ENCODE assay signal across 16 cellular contexts in the genomic region with DNA sequence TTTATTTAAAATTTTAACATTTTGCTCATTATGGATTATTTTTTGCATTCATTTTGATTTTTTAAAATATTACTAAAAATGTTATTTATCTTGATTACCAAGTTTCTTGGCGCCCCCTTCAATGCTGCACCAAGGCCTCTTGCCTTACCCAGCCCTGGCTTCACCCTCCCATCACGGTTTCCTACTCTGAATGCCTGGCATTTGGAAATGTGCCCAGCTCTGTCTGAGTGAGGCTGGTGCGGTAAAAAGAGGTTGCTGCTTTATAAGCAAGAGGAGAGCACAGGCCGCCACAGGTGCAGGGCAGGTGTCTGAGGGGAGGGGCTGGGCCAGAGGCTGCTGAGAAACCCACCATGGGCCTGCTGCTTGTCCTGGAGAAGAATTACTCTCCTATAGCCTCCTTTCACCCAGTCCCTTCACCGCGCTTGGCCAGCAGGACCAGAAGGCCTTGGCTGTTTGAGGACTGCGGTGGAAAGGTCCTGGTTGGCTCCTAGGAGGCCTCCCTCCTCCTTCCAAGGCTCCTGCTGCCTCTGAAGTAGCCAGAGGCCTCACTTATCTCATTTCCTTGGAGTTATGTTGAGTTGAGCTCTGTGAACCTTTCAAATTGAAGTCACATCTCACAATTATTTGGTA.
A peak's percentile ranks its signal among the peaks of the same experiment; 100 is the strongest.
DNase-seq lines count a peak whose midpoint lies in the region; ATAC-seq and TF ChIP-seq lines count a peak whose summit lies in the region.
"Had no signal": no experiment of that assay in that cellular context is flagged by ENCODE, and none has a peak within 500 bp of the region (broad histone marks: within the 10 kb centered on the region; RNA-seq: fewer than 3 reads in every experiment).

No MANE protein-coding gene starts in this region.

- no peak for TF ChIP-seq CTCF in natural killer cell (IDR thresholded peaks at IDR 0.05)

- H3K27ac Mint-ChIP-seq in stimulated activated naive B cell treated with anti-CD40 and anti-IgM and Interleukin-4, amounts not matched to agents 10 μg/mL and 1 μg/mL and 100 μg/mL, for 72 hours: peak overlapping the region; percentile 49
- no peak overlapping the region for H3K27ac Mint-ChIP-seq in natural killer cell
- H3K27ac Mint-ChIP-seq: activated CD8-positive, alpha-beta T cell treated with anti-CD3 and anti-CD28 coated beads, Interleukin-2, amount 10 ng/mL, durations not matched to agents 7 days and 5 days; activated naive CD4-positive, alpha-beta T cell treated with anti-CD3 and anti-CD28 coated beads for 36 hours had no signal

- in situ Hi-C loops in KBM-7 (cut with MboI; ENCODE audit: low pct_unique_long_range_greater_than_20kb, low sequenced_read_pairs): no loop called here

- H3K4me3 Mint-ChIP-seq in stimulated activated naive B cell treated with anti-CD40 and anti-IgM and Interleukin-4, amounts not matched to agents 10 μg/mL and 1 μg/mL and 100 μg/mL, for 72 hours: no peak overlapping the region
- H3K4me3 Mint-ChIP-seq in natural killer cell: no peak overlapping the region
- H3K4me3 Mint-ChIP-seq: activated CD8-positive, alpha-beta T cell treated with anti-CD3 and anti-CD28 coated beads, Interleukin-2, amount 10 ng/mL, durations not matched to agents 7 days and 5 days; activated naive CD4-positive, alpha-beta T cell treated with anti-CD3 and anti-CD28 coated beads for 36 hours had no signal

- no peak for ATAC-seq in stimulated activated naive B cell treated with anti-CD40 and anti-IgM and Interleukin-4, amounts not matched to agents 10 μg/mL and 1 μg/mL and 100 μg/mL, for 72 hours (replicated peaks)
- no peak for ATAC-seq in natural killer cell
- ATAC-seq: activated CD8-positive, alpha-beta T cell treated with anti-CD3 and anti-CD28 coated beads, Interleukin-2, amount 10 ng/mL, durations not matched to agents 7 days and 5 days had no signal

- peaks cover 4 to 23% of the 10 kb centered on the region in 2 donors for H3K27me3 Mint-ChIP-seq in stimulated activated naive B cell treated with anti-CD40 and anti-IgM and Interleukin-4, amounts not matched to agents 10 μg/mL and 1 μg/mL and 100 μg/mL, for 72 hours
- no peaks in the 10 kb centered on the region for H3K27me3 Mint-ChIP-seq in natural killer cell (ENCODE audit: low read depth in 2 of 2)

- H3K9me3 Mint-ChIP-seq in stimulated activated naive B cell treated with anti-CD40 and anti-IgM and Interleukin-4, amounts not matched to agents 10 μg/mL and 1 μg/mL and 100 μg/mL, for 72 hours: peaks cover 9 to 11% of the 10 kb centered on the region in 2 donors
- peaks cover 2 to 9% of the 10 kb centered on the region in 2 donors for H3K9me3 Mint-ChIP-seq in natural killer cell

- H3K4me1 Mint-ChIP-seq in stimulated activated naive B cell treated with anti-CD40 and anti-IgM and Interleukin-4, amounts not matched to agents 10 μg/mL and 1 μg/mL and 100 μg/mL, for 72 hours: peaks cover 0 to 4% of the 10 kb centered on the region in 2 donors
- no peaks in the 10 kb centered on the region for H3K4me1 Mint-ChIP-seq in natural killer cell

- DNase-seq in NCI-H510A treated with DMSO at 0.1 percent for 48 hours (lab: John Stamatoyannopoulos, UW): peak; percentile 55
- DNase-seq in NCI-H510A (lab: John Stamatoyannopoulos, UW): no peak
- peak; percentile 47 for DNase-seq in NCI-H2029 (lab: John Stamatoyannopoulos, UW)
- DNase-seq in astrocyte of the hippocampus (ENCODE audit: low read depth, low spot score): peak; percentile 35
- DNase-seq in stimulated activated naive B cell treated with anti-CD40 and anti-IgM and Interleukin-4, amounts not matched to agents 10 μg/mL and 1 μg/mL and 100 μg/mL, for 72 hours: no peak
- DNase-seq in natural killer cell: no peak
- DNase-seq in A172 (ENCODE audit: low spot score): no peak
- DNase-seq in KBM-7: no peak
- DNase-seq: activated CD4-positive, CD25-positive, alpha-beta regulatory T cell treated with anti-CD3 and anti-CD28 coated beads, Interleukin-2, amount 50 U/mL, for 72 hours; activated CD8-positive, alpha-beta T cell treated with anti-CD3 and anti-CD28 coated beads, Interleukin-2, amount 10 ng/mL, durations not matched to agents 7 days and 5 days; activated naive CD4-positive, alpha-beta T cell treated with anti-CD3 and anti-CD28 coated beads for 36 hours; activated T-cell treated with anti-CD3 and anti-CD28 coated beads, Interleukin-2, amount 50 U/mL, for 1 hour; aorta; occipital lobe; stimulated activated CD4-positive, alpha-beta T cell treated with anti-CD3 and anti-CD28 coated beads, Interleukin-15, amount 100 ng/mL, for 24 hours; substantia nigra had no signal

- intact Hi-C loops in natural killer cell (cut with micrococcal nuclease): no loop called here

- H3K36me3 Mint-ChIP-seq in stimulated activated naive B cell treated with anti-CD40 and anti-IgM and Interleukin-4, amounts not matched to agents 10 μg/mL and 1 μg/mL and 100 μg/mL, for 72 hours: peaks cover 7 to 9% of the 10 kb centered on the region in 2 donors
- H3K36me3 Mint-ChIP-seq in natural killer cell: no peaks in the 10 kb centered on the region

Comparison
In these comparisons a context has a peak if more than half of its experiments do, and no peak if none do; other contexts are left out.
1. DNase-seq: peak in NCI-H510A treated with DMSO at 0.1 percent for 48 hours (single experiment), NCI-H2029 (single experiment) and astrocyte of the hippocampus (single experiment); none in NCI-H510A (single experiment), stimulated activated naive B cell treated with anti-CD40 and anti-IgM and Interleukin-4, amounts not matched to agents 10 μg/mL and 1 μg/mL and 100 μg/mL, for 72 hours (single experiment), natural killer cell (single experiment), A172 (single experiment) and KBM-7 (single experiment).